7 cellular contexts compared by ENCODE assay signal in genomic region chr20:18331694-18332093, GRCh38.
"Had no signal": no experiment of that assay in that cellular context is flagged by ENCODE, and none has a peak within 500 bp of the region (broad histone marks: within the 10 kb centered on the region; RNA-seq: fewer than 3 reads in every experiment).

No MANE protein-coding gene starts in this region.

- H3K27ac ChIP-seq: KMS-11 had no signal

- ATAC-seq: HCT116 had no signal

- H3K4me1 ChIP-seq: HAP-1 had no signal

- H3K9me3 ChIP-seq: HAP-1 had no signal

- H3K4me2 ChIP-seq: KMS-11 had no signal

- DNase-seq: GOT3, H7, KBM-7 had no signal

- H3K4me3 ChIP-seq: HAP-1 had no signal

- FAIRE-seq: HTR-8/SVneo had no signal

- H3K36me3 ChIP-seq: HAP-1 had no signal
